21 cellular contexts compared by ENCODE assay signal in genomic region chr14:69700609-69701008, GRCh38.
DNase-seq lines count a peak whose midpoint lies in the region; ATAC-seq and TF ChIP-seq lines count a peak whose summit lies in the region.
"Had no signal": no experiment of that assay in that cellular context is flagged by ENCODE, and none has a peak within 500 bp of the region (broad histone marks: within the 10 kb centered on the region; RNA-seq: fewer than 3 reads in every experiment).

No MANE protein-coding gene starts in this region.

- peaks cover 28 to 35% of the 10 kb centered on the region in 2 donors for H3K36me3 Mint-ChIP-seq in CD14-positive monocyte
- no peaks in the 10 kb centered on the region for H3K36me3 Mint-ChIP-seq in GM23338 (ENCODE audit: low read depth)
- H3K36me3 Mint-ChIP-seq in activated T-helper 17 cell treated with anti-CD3 and anti-CD28 coated beads, Interleukin-2, amount 50 U/mL, for 72 hours (ENCODE audit: low read depth): peaks cover 62% of the 10 kb centered on the region
- H3K36me3 Mint-ChIP-seq in progenitor cell of endocrine pancreas (ENCODE audit: insufficient read depth): peaks cover 2% of the 10 kb centered on the region

- H3K36me3 ChIP-seq in GM23338 (ENCODE audit: insufficient read depth) (no peaks in the 10 kb centered on the region), H7 (replicated peaks; ENCODE audit: control insufficient read depth, insufficient read depth, low read length) (no peaks in the 10 kb centered on the region)
- H3K36me3 ChIP-seq: uterus had no signal

- no peak overlapping the region for H2AFZ ChIP-seq in GM23338
- H2AFZ ChIP-seq: parathyroid adenoma had no signal

- no peaks in the 10 kb centered on the region for H4K20me1 ChIP-seq in GM23338 (replicated peaks; ENCODE audit: insufficient read depth)

- H3K79me2 ChIP-seq in GM23338 (replicated peaks; ENCODE audit: insufficient read depth): no peaks in the 10 kb centered on the region

- ATAC-seq in GM23338 (no peak), HG03159 (IDR thresholded peaks at IDR 0.05; ENCODE audit: unreplicated experiment) (no peak)
- no peak for ATAC-seq in activated T-helper 17 cell treated with anti-CD3 and anti-CD28 coated beads, Interleukin-2, amount 50 U/mL, for 72 hours (replicated peaks)
- ATAC-seq: activated CD8-positive, alpha-beta T cell treated with anti-CD3 and anti-CD28 coated beads, Interleukin-2, amount 10 ng/mL, durations not matched to agents 7 days and 5 days; GM12878; left lung; naive thymus-derived CD8-positive, alpha-beta T cell; right lobe of liver; SK-N-SH treated with all-trans-retinoic acid at 6 μM for 48 hours had no signal

- TF ChIP-seq CTCF in CD14-positive monocyte (IDR thresholded peaks at IDR 0.05) (no peak), GM23338 (conservative IDR thresholded peaks at IDR 0.05; ENCODE audit: low read depth in 2 of 2) (no peak), progenitor cell of endocrine pancreas (IDR thresholded peaks at IDR 0.05; ENCODE audit: unreplicated experiment) (no peak)

- no peak overlapping the region for H3K4me3 ChIP-seq in GM23338
- H3K4me3 ChIP-seq in H7 (ENCODE audit: insufficient read depth, low read depth, low read length): no peak overlapping the region
- H3K4me3 ChIP-seq: ascending aorta, GM12878, left lung, right lobe of liver, uterus had no signal

- peak overlapping the region in 6 of 7 donors; percentile 49 to 85 (median 64) for H3K27ac Mint-ChIP-seq in CD14-positive monocyte
- H3K27ac Mint-ChIP-seq in GM23338: peak overlapping the region; percentile 29; the same call in 1 of the 2 replicates
- H3K27ac Mint-ChIP-seq in activated T-helper 17 cell treated with anti-CD3 and anti-CD28 coated beads, Interleukin-2, amount 50 U/mL, for 72 hours: peak overlapping the region; percentile 50
- H3K27ac Mint-ChIP-seq in progenitor cell of endocrine pancreas: peak overlapping the region; percentile 11
- H3K27ac Mint-ChIP-seq: activated naive CD4-positive, alpha-beta T cell treated with anti-CD3 and anti-CD28 coated beads, Interleukin-2, amount 10 ng/mL, durations not matched to agents 7 days and 5 days had no signal

- H3K9me2 ChIP-seq in GM23338 (ENCODE audit: insufficient read depth): no peaks in the 10 kb centered on the region

- H3K4me3 Mint-ChIP-seq in CD14-positive monocyte (no peak overlapping the region), GM23338 (no peak overlapping the region), progenitor cell of endocrine pancreas (ENCODE audit: low read depth) (no peak overlapping the region)
- H3K4me3 Mint-ChIP-seq in activated T-helper 17 cell treated with anti-CD3 and anti-CD28 coated beads, Interleukin-2, amount 50 U/mL, for 72 hours: no peak overlapping the region
- H3K4me3 Mint-ChIP-seq: activated CD8-positive, alpha-beta T cell treated with anti-CD3 and anti-CD28 coated beads, Interleukin-2, amount 10 ng/mL, durations not matched to agents 7 days and 5 days; activated naive CD4-positive, alpha-beta T cell treated with anti-CD3 and anti-CD28 coated beads, Interleukin-2, amount 10 ng/mL, durations not matched to agents 7 days and 5 days; naive thymus-derived CD8-positive, alpha-beta T cell had no signal

- H3K4me2 ChIP-seq in GM23338: no peak overlapping the region

- H3K4me1 ChIP-seq in GM23338 (ENCODE audit: insufficient read depth): peaks cover 24% of the 10 kb centered on the region
- H3K4me1 ChIP-seq: uterus had no signal

- intact Hi-C loops in CD14-positive monocyte (cut with micrococcal nuclease): loop anchor here in 1 of 2 donors (5.0 to 10.0 kb wide), 2 partner anchors 46 to 83 kb away; no protein-coding TSS in a partner anchor

- H3K9me3 Mint-ChIP-seq in CD14-positive monocyte (peaks cover 0 to 2% (median 0%) of the 10 kb centered on the region in 7 donors), GM23338 (no peaks in the 10 kb centered on the region), progenitor cell of endocrine pancreas (ENCODE audit: low read depth) (no peaks in the 10 kb centered on the region)
- H3K9me3 Mint-ChIP-seq in activated T-helper 17 cell treated with anti-CD3 and anti-CD28 coated beads, Interleukin-2, amount 50 U/mL, for 72 hours: no peaks in the 10 kb centered on the region
- H3K9me3 Mint-ChIP-seq: activated naive CD4-positive, alpha-beta T cell treated with anti-CD3 and anti-CD28 coated beads, Interleukin-2, amount 10 ng/mL, durations not matched to agents 7 days and 5 days; naive thymus-derived CD8-positive, alpha-beta T cell had no signal

- DNase-seq in CD14-positive monocyte (ENCODE audit: low spot score) (no peak), GM23338 (ENCODE audit: low spot score) (no peak), progenitor cell of endocrine pancreas (ENCODE audit: low spot score, unreplicated experiment) (no peak), RKO (ENCODE audit: low spot score) (no peak), H7 (no peak)
- DNase-seq: activated CD8-positive, alpha-beta T cell treated with anti-CD3 and anti-CD28 coated beads, Interleukin-2, amount 10 ng/mL, durations not matched to agents 7 days and 5 days; activated naive CD4-positive, alpha-beta T cell treated with anti-CD3 and anti-CD28 coated beads, Interleukin-2, amount 10 ng/mL, durations not matched to agents 7 days and 5 days; Caco-2; foreskin fibroblast; left lung; naive thymus-derived CD8-positive, alpha-beta T cell; NCI-H1417 treated with DMSO at 0.1 percent for 48 hours; right lobe of liver; T1000; uterus had no signal

- H3K27me3 ChIP-seq in GM23338 (ENCODE audit: insufficient read depth) (no peaks in the 10 kb centered on the region), H7 (ENCODE audit: control insufficient read depth, insufficient read depth, low read length) (no peaks in the 10 kb centered on the region)
- H3K27me3 ChIP-seq: ascending aorta, left lung, right lobe of liver, uterus had no signal

- H3K4me1 Mint-ChIP-seq in CD14-positive monocyte (peaks cover 96% of the 10 kb centered on the region), GM23338 (peaks cover 40% of the 10 kb centered on the region), progenitor cell of endocrine pancreas (ENCODE audit: low read depth) (peaks cover 26% of the 10 kb centered on the region)
- H3K4me1 Mint-ChIP-seq in activated T-helper 17 cell treated with anti-CD3 and anti-CD28 coated beads, Interleukin-2, amount 50 U/mL, for 72 hours: peaks cover 51% of the 10 kb centered on the region

- no peak overlapping the region for H3K27ac ChIP-seq in GM23338 (ENCODE audit: low read depth)
- H3K27ac ChIP-seq: ascending aorta, parathyroid adenoma, right lobe of liver, uterus had no signal

- H3K27me3 Mint-ChIP-seq in CD14-positive monocyte (ENCODE audit: low read depth in 3 of 3) (peaks cover 0 to 1% (median 0%) of the 10 kb centered on the region in 3 donors), GM23338 (ENCODE audit: insufficient read depth, low read depth, poor library complexity) (peaks cover 7% of the 10 kb centered on the region), progenitor cell of endocrine pancreas (no peaks in the 10 kb centered on the region)
- no peaks in the 10 kb centered on the region for H3K27me3 Mint-ChIP-seq in activated T-helper 17 cell treated with anti-CD3 and anti-CD28 coated beads, Interleukin-2, amount 50 U/mL, for 72 hours
- H3K27me3 Mint-ChIP-seq: activated naive CD4-positive, alpha-beta T cell treated with anti-CD3 and anti-CD28 coated beads, Interleukin-2, amount 10 ng/mL, durations not matched to agents 7 days and 5 days; naive thymus-derived CD8-positive, alpha-beta T cell had no signal

- no peaks in the 10 kb centered on the region for H3F3A ChIP-seq in GM23338 (replicated peaks; ENCODE audit: low read depth)

TF ChIP-seq in GM23338, 12 proteins besides CTCF, POLR2A, EP300 and RAD21 (continues in another document):
- TF ChIP-seq EZH2phosphoT487 (IDR thresholded peaks at IDR 0.05; ENCODE audit: unreplicated experiment) (no peak), CREB1 (CRISPR knock-in tag; IDR thresholded peaks at IDR 0.05; ENCODE audit: low read depth) (no peak), POLR2AphosphoS5 (IDR thresholded peaks at IDR 0.05; ENCODE audit: low read depth) (no peak), ZNF114 (CRISPR knock-in tag; IDR thresholded peaks at IDR 0.05) (no peak), EZH2 (IDR thresholded peaks at IDR 0.05; ENCODE audit: low read depth, unreplicated experiment) (no peak), STAT1 (IDR thresholded peaks at IDR 0.05; ENCODE audit: unreplicated experiment) (no peak), ETS1 (IDR thresholded peaks at IDR 0.05) (no peak), REST (IDR thresholded peaks at IDR 0.05; ENCODE audit: unreplicated experiment) (no peak)

Comparison
In these comparisons a context has a peak if more than half of its experiments do, and no peak if none do; other contexts are left out.
1. H3K27ac Mint-ChIP-seq: peak in every context shown above with its lines; median percentile 64 in CD14-positive monocyte; 50 in activated T-helper 17 cell treated with anti-CD3 and anti-CD28 coated beads, Interleukin-2, amount 50 U/mL, for 72 hours; 29 in GM23338; 11 in progenitor cell of endocrine pancreas.